In genomic region chr18:74457043-74457742, GRCh38 we compare ENCODE assay signal across 8 cellular contexts. TPM values are rescaled to one million over a fixed set of nuclear protein-coding genes. Genes with fewer than 3 reads are reported as not detected.
DNase-seq lines count a peak whose midpoint lies in the region; ATAC-seq and TF ChIP-seq lines count a peak whose summit lies in the region.

TSS of gene DIPK1C (minus strand) at chr18:74457308. CDS start at chr18:74457259, 49 bp downstream.

- H3K36me3 Mint-ChIP-seq in CD14-positive monocyte = peaks cover 4 to 6% of the 10 kb centered on the region in 2 donors

- H2AK5ac ChIP-seq in neuronal stem cell (ENCODE audit: low read depth, low read length) = peak within 1 kb of the TSS; percentile 95

- intact Hi-C loops in CD14-positive monocyte (cut with micrococcal nuclease) = no loop called here

- no peak within 1 kb of the TSS for H3K27ac ChIP-seq in neuronal stem cell (replicated peaks; ENCODE audit: low read length)

- H3K4me2 ChIP-seq in neuronal stem cell (ENCODE audit: insufficient read depth, low read length, poor library complexity, severe bottlenecking) = peak within 1 kb of the TSS; percentile 76

- DNase-seq in CD14-positive monocyte (ENCODE audit: low spot score) = no peak
- peak; percentile 38 for DNase-seq in SK-MEL-5 (ENCODE audit: low read depth, low spot score)
- peak; percentile 82 for DNase-seq in globus pallidus (ENCODE audit: low spot score)
- DNase-seq in neuronal stem cell (ENCODE audit: low spot score) = no peak
- DNase-seq in SIG-M5 (lab: John Stamatoyannopoulos, UW) = no peak
- no peak for DNase-seq in omental fat pad (ENCODE audit: low spot score)
- DNase-seq in COLO829 (ENCODE audit: low spot score) = no peak

- peaks cover 5 to 32% of the 10 kb centered on the region in 2 donors for H3K4me1 ChIP-seq in neuronal stem cell (ENCODE audit: control insufficient read depth in 2 of 2, insufficient read depth in 1 of 2, low read depth in 1 of 2, low read length in 2 of 2)

- peak within 1 kb of the TSS; percentile 91 for H2BK15ac ChIP-seq in neuronal stem cell (ENCODE audit: low read length)

- H3K27me3 Mint-ChIP-seq in CD14-positive monocyte (ENCODE audit: low read depth in 3 of 3) = peaks cover 58 to 84% (median 61%) of the 10 kb centered on the region in 3 donors

- peaks cover 0 to 85% (median 2%) of the 10 kb centered on the region in 3 experiments for H3K27me3 ChIP-seq in neuronal stem cell (ENCODE audit: control insufficient read depth in 3 of 3, insufficient read depth in 3 of 3, low read depth in 1 of 3, low read length in 3 of 3)

- peak within 1 kb of the TSS in 1 of 7 donors; percentile 9 for H3K27ac Mint-ChIP-seq in CD14-positive monocyte

- peak within 1 kb of the TSS; percentile 15 for H3K4ac ChIP-seq in neuronal stem cell (ENCODE audit: low read length)

- peak within 1 kb of the TSS in 1 of 2 donors; percentile 94 for H3K4me3 ChIP-seq in neuronal stem cell (ENCODE audit: low read length in 2 of 2)

- no peak within 1 kb of the TSS for H4K8ac ChIP-seq in neuronal stem cell (ENCODE audit: low read depth, low read length)

- peak within 1 kb of the TSS; percentile 98 for H3K18ac ChIP-seq in neuronal stem cell (ENCODE audit: low read length)

- peak within 1 kb of the TSS; percentile 51 for H2BK120ac ChIP-seq in neuronal stem cell (ENCODE audit: low read depth, low read length)

- no CpG with 5 or more reads among the region's 77 CpGs for WGBS in neuronal stem cell (ENCODE audit: extremely low coverage in 2 of 2, insufficient read length in 2 of 2, insufficient replicate concordance in 1 of 2), 2 donors

- H3K9me3 Mint-ChIP-seq in CD14-positive monocyte = peaks cover 0 to 6% (median 6%) of the 10 kb centered on the region in 7 donors

- peak within 1 kb of the TSS; percentile 68 for H2BK5ac ChIP-seq in neuronal stem cell (ENCODE audit: low read length)

- H2BK12ac ChIP-seq in neuronal stem cell (ENCODE audit: low read length) = peak within 1 kb of the TSS; percentile 98

- H3K14ac ChIP-seq in neuronal stem cell (ENCODE audit: low read length) = peak within 1 kb of the TSS; percentile 95

- H4K91ac ChIP-seq in neuronal stem cell (ENCODE audit: low read depth, low read length, poor library complexity) = no peak within 1 kb of the TSS

- no peak for TF ChIP-seq CTCF in CD14-positive monocyte (IDR thresholded peaks at IDR 0.05)
- no peak for TF ChIP-seq CTCF in omental fat pad (IDR thresholded peaks at IDR 0.05)

- no peak within 1 kb of the TSS for H2AFZ ChIP-seq in neuronal stem cell (ENCODE audit: low read length)

- H3K4me1 Mint-ChIP-seq in CD14-positive monocyte = peaks cover 9% of the 10 kb centered on the region

- in situ Hi-C loops in SK-MEL-5 (cut with HindIII; ENCODE audit: low pct_unique_long_range_greater_than_20kb, low sequenced_read_pairs) = loop anchor here (10.0 kb wide), 1 partner anchor 92 kb away; no protein-coding TSS in a partner anchor

- peak within 1 kb of the TSS; percentile 69 for H3K23ac ChIP-seq in neuronal stem cell (ENCODE audit: low read depth, low read length, poor library complexity)

- no peaks in the 10 kb centered on the region for H3K79me1 ChIP-seq in neuronal stem cell (ENCODE audit: low read depth, low read length)

- no peaks in the 10 kb centered on the region for H3K36me3 ChIP-seq in neuronal stem cell (replicated peaks in 1 of 2; ENCODE audit: control insufficient read depth in 2 of 2, insufficient read depth in 2 of 2, low read length in 2 of 2)

- H3K9ac ChIP-seq in neuronal stem cell (ENCODE audit: low read depth, low read length, poor library complexity) = peak within 1 kb of the TSS; percentile 90

- no peaks in the 10 kb centered on the region for H3K9me3 ChIP-seq in neuronal stem cell (replicated peaks in 1 of 2; ENCODE audit: control insufficient read depth in 2 of 2, insufficient read depth in 1 of 2, low read depth in 1 of 2, low read length in 2 of 2)

- peak within 1 kb of the TSS; percentile 48 to 92 for H3K4me3 Mint-ChIP-seq in CD14-positive monocyte

- ATAC-seq in GM21423 (IDR thresholded peaks at IDR 0.05; ENCODE audit: unreplicated experiment) (no peak), omental fat pad (ENCODE audit: low FRiP score) (no peak)

RNA-seq across cellular contexts. Expression of gene DIPK1C, which starts in this region (rescaled TPM):
- not detected for polyA plus RNA-seq in CD14-positive monocyte
- total RNA-seq in SK-MEL-5 (2014; rRNA removed; shearing (Covaris generic)) = 12.6 and 17.3 TPM in 2 replicates
- polyA plus RNA-seq in SK-MEL-5 (2015; cell fraction: cytosol; rRNA removed) = 9.1 and 9.3 TPM in 2 replicates
- 3.2 and 5.8 TPM in 2 replicates for polyA plus RNA-seq in SK-MEL-5 (2015; cell fraction: nucleus; rRNA removed)
- 15.9 TPM for polyA plus RNA-seq in neuronal stem cell (2013, experiment 1 of 2)
- 15.6 TPM for polyA plus RNA-seq in neuronal stem cell (2013, experiment 2 of 2)
- under 1 TPM in 1 of 4 donors, not detected in 3; 0.28 TPM for total RNA-seq in omental fat pad

Comparison
In these comparisons a context has a peak if more than half of its experiments do, and no peak if none do; other contexts are left out.
1. RNA of gene DIPK1C (total RNA-seq): 12.6 to 17.3 TPM in SK-MEL-5; 0.28 TPM in omental fat pad; every median in the first group is over 10 times any median in the second.
2. DNase-seq: peak in SK-MEL-5 (single experiment) and globus pallidus (single experiment); none in CD14-positive monocyte (single experiment), neuronal stem cell (single experiment), SIG-M5 (single experiment), omental fat pad (single experiment) and COLO829 (single experiment).